In the genomic region with DNA sequence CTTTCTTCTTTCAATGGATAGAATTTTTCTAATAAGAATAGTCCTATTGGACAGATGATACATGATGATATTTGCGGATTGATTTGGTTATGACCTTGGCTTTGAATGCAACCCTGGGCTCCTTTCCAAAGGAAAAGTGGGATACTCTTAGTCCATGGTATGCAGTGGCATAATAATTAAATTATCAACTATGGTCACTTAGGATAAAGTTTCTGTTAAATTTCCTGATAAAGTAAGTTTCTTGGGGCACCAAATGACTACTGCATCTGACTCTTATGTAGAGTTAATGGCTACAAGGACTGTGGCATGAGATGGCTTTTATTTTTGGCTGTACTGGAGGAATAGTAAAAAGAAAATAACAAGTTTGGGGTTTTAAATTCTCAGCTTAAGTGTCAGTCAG, we compare ENCODE assay signal across 29 cellular contexts.
"Had no signal": no experiment of that assay in that cellular context is flagged by ENCODE, and none has a peak within 500 bp of the region (broad histone marks: within the 10 kb centered on the region; RNA-seq: fewer than 3 reads in every experiment).

No MANE protein-coding gene starts in this region.

- H3K4me3 ChIP-seq: left ventricle myocardium inferior, lung, neural progenitor cell, ovary, right atrium auricular region, right lobe of liver, skin epidermis, spleen, tibial nerve, uterus had no signal

- DNase-seq: hypothalamus; immature natural killer cell; left ventricle myocardium inferior; mesendoderm; naive B cell; natural killer cell; nephron progenitor cell; occipital lobe; ovary; right lobe of liver; spleen; stimulated activated CD4-positive, alpha-beta T cell treated with anti-CD3 and anti-CD28 coated beads, Interleukin-1b, Interleukin-23, amount 100 ng/mL, for 48 hours; stimulated activated CD4-positive, alpha-beta T cell treated with anti-CD3 and anti-CD28 coated beads, Interleukin-2, amount 100 ng/mL, for 48 hours; stimulated activated CD4-positive, alpha-beta T cell treated with anti-CD3 and anti-CD28 coated beads, Interleukin-4, amount 100 ng/mL, for 4 hours; stimulated activated CD8-positive, alpha-beta memory T cell treated with anti-CD3 and anti-CD28 coated beads, Interleukin-4, amount 100 ng/mL, for 48 hours; stimulated activated naive CD4-positive, alpha-beta T cell treated with Interleukin-2 at 50 U/mL for 16 hours; stimulated activated naive CD8-positive, alpha-beta T cell treated with anti-CD3 and anti-CD28 coated beads, Interleukin-15, amount 100 ng/mL, for 72 hours; substantia nigra; uterus had no signal

- H3K27ac ChIP-seq: left ventricle myocardium inferior, neural progenitor cell, neutrophil, ovary, right atrium auricular region, right lobe of liver, skin epidermis, spleen, tibial nerve, uterus had no signal

- H2AFZ ChIP-seq: neural progenitor cell had no signal

- H3K4me3 Mint-ChIP-seq: immature natural killer cell; mesothelial cell of epicardium; naive B cell; natural killer cell; nephron progenitor cell; neural progenitor cell; stimulated activated memory B cell treated with anti-CD40 and anti-IgM and Interleukin-4, amounts not matched to agents 10 μg/mL and 1 μg/mL and 100 μg/mL, for 72 hours; stimulated activated naive CD8-positive, alpha-beta T cell treated with anti-CD3 and anti-CD28 coated beads, Interleukin-15, amount 100 ng/mL, for 72 hours; type B pancreatic cell had no signal

- H3K27me3 Mint-ChIP-seq: progenitor cell of endocrine pancreas, type B pancreatic cell had no signal

- H3K9me3 ChIP-seq: left ventricle myocardium inferior, neutrophil, ovary, right atrium auricular region, right lobe of liver, spleen, tibial nerve, uterus had no signal

- H3K4me2 ChIP-seq: neural progenitor cell had no signal

- H3K4me1 Mint-ChIP-seq: naive B cell; nephron progenitor cell; neural progenitor cell; stimulated activated memory B cell treated with anti-CD40 and anti-IgM and Interleukin-4, amounts not matched to agents 10 μg/mL and 1 μg/mL and 100 μg/mL, for 72 hours; stimulated activated naive CD8-positive, alpha-beta T cell treated with anti-CD3 and anti-CD28 coated beads, Interleukin-15, amount 100 ng/mL, for 72 hours had no signal

- H3K27me3 ChIP-seq: neural progenitor cell, neutrophil, ovary, right atrium auricular region, right lobe of liver, spleen, tibial nerve, uterus had no signal

- H3K9ac ChIP-seq: neural progenitor cell had no signal

- H3K27ac Mint-ChIP-seq: mesothelial cell of epicardium; naive B cell; nephron progenitor cell; neural progenitor cell; progenitor cell of endocrine pancreas; stimulated activated memory B cell treated with anti-CD40 and anti-IgM and Interleukin-4, amounts not matched to agents 10 μg/mL and 1 μg/mL and 100 μg/mL, for 72 hours; stimulated activated naive CD8-positive, alpha-beta T cell treated with anti-CD3 and anti-CD28 coated beads, Interleukin-15, amount 100 ng/mL, for 72 hours; type B pancreatic cell had no signal

- H3K4me1 ChIP-seq: spleen, uterus had no signal

- H3K36me3 Mint-ChIP-seq: naive B cell; natural killer cell; neural progenitor cell; stimulated activated memory B cell treated with anti-CD40 and anti-IgM and Interleukin-4, amounts not matched to agents 10 μg/mL and 1 μg/mL and 100 μg/mL, for 72 hours; type B pancreatic cell had no signal

- H3K36me3 ChIP-seq: left ventricle myocardium inferior, neural progenitor cell, neutrophil, ovary, right atrium auricular region, right lobe of liver, spleen, tibial nerve, uterus had no signal

- H3K9me3 Mint-ChIP-seq: immature natural killer cell; naive B cell; natural killer cell; nephron progenitor cell; neural progenitor cell; stimulated activated memory B cell treated with anti-CD40 and anti-IgM and Interleukin-4, amounts not matched to agents 10 μg/mL and 1 μg/mL and 100 μg/mL, for 72 hours; stimulated activated naive CD8-positive, alpha-beta T cell treated with anti-CD3 and anti-CD28 coated beads, Interleukin-15, amount 100 ng/mL, for 72 hours; type B pancreatic cell had no signal

- ATAC-seq: natural killer cell; right lobe of liver; stimulated activated memory B cell treated with anti-CD40 and anti-IgM and Interleukin-4, amounts not matched to agents 10 μg/mL and 1 μg/mL and 100 μg/mL, for 72 hours; stimulated activated naive CD8-positive, alpha-beta T cell treated with anti-CD3 and anti-CD28 coated beads, Interleukin-15, amount 100 ng/mL, for 72 hours had no signal
